Comparison of ENCODE assay signal across 34 cellular contexts in genomic region chr10:33040436-33040835, GRCh38.
"Had no signal": no experiment of that assay in that cellular context is flagged by ENCODE, and none has a peak within 500 bp of the region (broad histone marks: within the 10 kb centered on the region; RNA-seq: fewer than 3 reads in every experiment).

No MANE protein-coding gene starts in this region.

- DNase-seq: activated CD4-positive, alpha-beta memory T cell treated with anti-CD3 and anti-CD28 coated beads, Interleukin-2, amount 10 ng/mL, durations not matched to agents 7 days and 5 days; activated CD4-positive, alpha-beta T cell treated with anti-CD3 and anti-CD28 coated beads for 1 hour; activated CD4-positive, alpha-beta T cell treated with anti-CD3 and anti-CD28 coated beads for 4 hours; activated CD4-positive, alpha-beta T cell treated with anti-CD3 and anti-CD28 coated beads, Interleukin-2, amount 10 ng/mL, durations not matched to agents 7 days and 5 days; activated CD4-positive, alpha-beta T cell treated with anti-CD3 and anti-CD28 coated beads, Interleukin-2, amount 50 U/mL, for 4 hours; activated CD4-positive, CD25-positive, alpha-beta regulatory T cell; activated CD8-positive, alpha-beta memory T cell treated with anti-CD3 and anti-CD28 coated beads, Interleukin-2, amount 50 U/mL, for 48 hours; activated gamma-delta T cell; activated naive CD4-positive, alpha-beta T cell; activated naive CD4-positive, alpha-beta T cell treated with anti-CD3 and anti-CD28 coated beads, Interleukin-2, amount 10 ng/mL, durations not matched to agents 7 days and 5 days; activated naive CD8-positive, alpha-beta T cell treated with anti-CD3 and anti-CD28 coated beads, Interleukin-2, amount 10 ng/mL, durations not matched to agents 7 days and 5 days; activated T-cell treated with anti-CD3 and anti-CD28 coated beads for 4 hours; activated T-cell treated with anti-CD3 and anti-CD28 coated beads, Interleukin-2, amount 50 U/mL, for 24 hours; activated T-cell treated with anti-CD3 and anti-CD28 coated beads, Interleukin-2, amount 50 U/mL, for 72 hours; central memory CD4-positive, alpha-beta T cell; cerebellar nuclear complex; colonic mucosa; dorsolateral prefrontal cortex; effector memory CD4-positive, alpha-beta T cell; erythroblast; foreskin keratinocyte; gastrocnemius medialis; glutamatergic neuron; heart left ventricle; T-helper 17 cell; T1000 had no signal

- H3K27ac ChIP-seq: ascending aorta, breast epithelium, cardiac muscle cell, colonic mucosa, dorsolateral prefrontal cortex, esophagus muscularis mucosa, foreskin keratinocyte, gastrocnemius medialis, heart left ventricle had no signal

- H3K9me3 Mint-ChIP-seq: activated CD4-positive, alpha-beta memory T cell treated with anti-CD3 and anti-CD28 coated beads, Interleukin-2, amount 10 ng/mL, durations not matched to agents 7 days and 5 days; activated CD4-positive, alpha-beta T cell treated with anti-CD3 and anti-CD28 coated beads, Interleukin-2, amount 10 ng/mL, durations not matched to agents 7 days and 5 days; activated naive CD4-positive, alpha-beta T cell treated with anti-CD3 and anti-CD28 coated beads, Interleukin-2, amount 10 ng/mL, durations not matched to agents 7 days and 5 days; activated naive CD4-positive, alpha-beta T cell treated with anti-CD3 and anti-CD28 coated beads, Interleukin-2, amount 50 U/mL, for 72 hours; activated naive CD8-positive, alpha-beta T cell treated with anti-CD3 and anti-CD28 coated beads, Interleukin-2, amount 10 ng/mL, durations not matched to agents 7 days and 5 days; activated T-cell treated with anti-CD3 and anti-CD28 coated beads, Interleukin-2, amount 50 U/mL, for 24 hours; activated T-cell treated with anti-CD3 and anti-CD28 coated beads, Interleukin-2, amount 50 U/mL, for 72 hours; dendritic cell treated with granulocyte-macrophage colony-stimulating factor and Interleukin-4, amounts not matched to agents 40 ng/mL and 50 ng/mL, for 4 days; T-helper 2 cell treated with Interferon-gamma antibody and Interleukin-4, amounts not matched to agents 5 μg/mL and 100 μg/mL, for 36 hours had no signal

- H3K4me3 ChIP-seq: ascending aorta, breast epithelium, cardiac muscle cell, colonic mucosa, dorsolateral prefrontal cortex, esophagus muscularis mucosa, gastrocnemius medialis, heart left ventricle had no signal

- H3K4me1 Mint-ChIP-seq: activated CD4-positive, alpha-beta memory T cell treated with anti-CD3 and anti-CD28 coated beads, Interleukin-2, amount 10 ng/mL, durations not matched to agents 7 days and 5 days; activated CD4-positive, alpha-beta T cell treated with anti-CD3 and anti-CD28 coated beads, Interleukin-2, amount 10 ng/mL, durations not matched to agents 7 days and 5 days; activated naive CD4-positive, alpha-beta T cell treated with anti-CD3 and anti-CD28 coated beads, Interleukin-2, amount 10 ng/mL, durations not matched to agents 7 days and 5 days; activated naive CD8-positive, alpha-beta T cell treated with anti-CD3 and anti-CD28 coated beads, Interleukin-2, amount 10 ng/mL, durations not matched to agents 7 days and 5 days had no signal

- H3K9me3 ChIP-seq: ascending aorta, breast epithelium, colonic mucosa, esophagus muscularis mucosa, gastrocnemius medialis, heart left ventricle had no signal

- H3K4me3 Mint-ChIP-seq: activated CD4-positive, alpha-beta memory T cell treated with anti-CD3 and anti-CD28 coated beads, Interleukin-2, amount 10 ng/mL, durations not matched to agents 7 days and 5 days; activated CD4-positive, alpha-beta T cell treated with anti-CD3 and anti-CD28 coated beads, Interleukin-2, amount 10 ng/mL, durations not matched to agents 7 days and 5 days; activated naive CD4-positive, alpha-beta T cell treated with anti-CD3 and anti-CD28 coated beads, Interleukin-2, amount 10 ng/mL, durations not matched to agents 7 days and 5 days; activated naive CD8-positive, alpha-beta T cell treated with anti-CD3 and anti-CD28 coated beads, Interleukin-2, amount 10 ng/mL, durations not matched to agents 7 days and 5 days; activated T-cell treated with anti-CD3 and anti-CD28 coated beads, Interleukin-2, amount 50 U/mL, for 24 hours; activated T-cell treated with anti-CD3 and anti-CD28 coated beads, Interleukin-2, amount 50 U/mL, for 72 hours; dendritic cell treated with granulocyte-macrophage colony-stimulating factor and Interleukin-4, amounts not matched to agents 40 ng/mL and 50 ng/mL, for 4 days; T-helper 17 cell; T-helper 2 cell treated with Interferon-gamma antibody and Interleukin-4, amounts not matched to agents 5 μg/mL and 100 μg/mL, for 36 hours had no signal

- H3K27me3 Mint-ChIP-seq: activated CD4-positive, alpha-beta memory T cell treated with anti-CD3 and anti-CD28 coated beads, Interleukin-2, amount 10 ng/mL, durations not matched to agents 7 days and 5 days; T-helper 17 cell had no signal

- H3K27ac Mint-ChIP-seq: activated CD4-positive, alpha-beta memory T cell treated with anti-CD3 and anti-CD28 coated beads, Interleukin-2, amount 10 ng/mL, durations not matched to agents 7 days and 5 days; activated CD4-positive, alpha-beta T cell treated with anti-CD3 and anti-CD28 coated beads, Interleukin-2, amount 10 ng/mL, durations not matched to agents 7 days and 5 days; activated naive CD4-positive, alpha-beta T cell treated with anti-CD3 and anti-CD28 coated beads, Interleukin-2, amount 10 ng/mL, durations not matched to agents 7 days and 5 days; activated naive CD4-positive, alpha-beta T cell treated with anti-CD3 and anti-CD28 coated beads, Interleukin-2, amount 50 U/mL, for 72 hours; activated naive CD8-positive, alpha-beta T cell treated with anti-CD3 and anti-CD28 coated beads, Interleukin-2, amount 10 ng/mL, durations not matched to agents 7 days and 5 days; activated T-cell treated with anti-CD3 and anti-CD28 coated beads, Interleukin-2, amount 50 U/mL, for 24 hours; activated T-cell treated with anti-CD3 and anti-CD28 coated beads, Interleukin-2, amount 50 U/mL, for 72 hours; dendritic cell treated with granulocyte-macrophage colony-stimulating factor and Interleukin-4, amounts not matched to agents 40 ng/mL and 50 ng/mL, for 4 days; T-helper 17 cell; T-helper 2 cell treated with Interferon-gamma antibody and Interleukin-4, amounts not matched to agents 5 μg/mL and 100 μg/mL, for 36 hours had no signal

- ATAC-seq: activated naive CD4-positive, alpha-beta T cell treated with anti-CD3 and anti-CD28 coated beads, Interleukin-2, amount 50 U/mL, for 72 hours; activated T-cell treated with anti-CD3 and anti-CD28 coated beads, Interleukin-2, amount 50 U/mL, for 72 hours; foreskin keratinocyte; gastrocnemius medialis; heart left ventricle; T-helper 17 cell had no signal

- H3K36me3 ChIP-seq: ascending aorta, breast epithelium, cardiac muscle cell, colonic mucosa, esophagus muscularis mucosa, gastrocnemius medialis, heart left ventricle had no signal

- H3K27me3 ChIP-seq: ascending aorta, breast epithelium, cardiac muscle cell, colonic mucosa, esophagus muscularis mucosa, foreskin keratinocyte, gastrocnemius medialis, heart left ventricle had no signal

- H3K36me3 Mint-ChIP-seq: activated naive CD4-positive, alpha-beta T cell treated with anti-CD3 and anti-CD28 coated beads, Interleukin-2, amount 10 ng/mL, durations not matched to agents 7 days and 5 days; activated naive CD4-positive, alpha-beta T cell treated with anti-CD3 and anti-CD28 coated beads, Interleukin-2, amount 50 U/mL, for 72 hours; activated naive CD8-positive, alpha-beta T cell treated with anti-CD3 and anti-CD28 coated beads, Interleukin-2, amount 10 ng/mL, durations not matched to agents 7 days and 5 days; brain had no signal

- H3K4me1 ChIP-seq: ascending aorta, breast epithelium, colonic mucosa, foreskin keratinocyte, gastrocnemius medialis, heart left ventricle had no signal
